In genomic region chr1:201779351-201779880, GRCh38 we compare ENCODE assay signal across 22 cellular contexts. TPM values are rescaled to one million over a fixed set of nuclear protein-coding genes. Genes with fewer than 3 reads are reported as not detected.
DNase-seq lines count a peak whose midpoint lies in the region; ATAC-seq and TF ChIP-seq lines count a peak whose summit lies in the region.
"Had no signal": no experiment of that assay in that cellular context is flagged by ENCODE, and none has a peak within 500 bp of the region (broad histone marks: within the 10 kb centered on the region; RNA-seq: fewer than 3 reads in every experiment).

No MANE protein-coding gene starts in this region.

- POLR2A ChIA-PET in activated CD4-positive, alpha-beta T cell treated with anti-CD3 and anti-CD28 coated beads, Interleukin-2, amount 10 ng/mL, durations not matched to agents 7 days and 5 days (lab: Charles Lee), result no interaction called here

- H3K9me3 ChIP-seq in esophagus squamous epithelium, result no peaks in the 10 kb centered on the region
- H3K9me3 ChIP-seq in upper lobe of right lung, result no peaks in the 10 kb centered on the region
- H3K9me3 ChIP-seq: breast epithelium, prostate gland had no signal

- H3K27ac Mint-ChIP-seq in HFFc6, result peak overlapping the region; percentile 44; the same call in 1 of the 2 replicates
- H3K27ac Mint-ChIP-seq in mesothelial cell of epicardium, result peak overlapping the region; percentile 2
- no peak overlapping the region for H3K27ac Mint-ChIP-seq in activated CD4-positive, alpha-beta T cell treated with anti-CD3 and anti-CD28 coated beads, Interleukin-2, amount 10 ng/mL, durations not matched to agents 7 days and 5 days
- H3K27ac Mint-ChIP-seq: activated naive CD8-positive, alpha-beta T cell treated with anti-CD3 and anti-CD28 coated beads for 36 hours; activated T-helper 2 cell treated with anti-CD3 and anti-CD28 coated beads, Interferon-gamma antibody, Interleukin-2, Interleukin-4, amounts not matched to agents 10 μg/mL and 5 μg/mL and 100 μg/mL, durations not matched to agents 14 hours and 24 hours and 36 hours had no signal

- DNase-seq in HFFc6 (no peak), esophagus squamous epithelium (lab: John Stamatoyannopoulos, UW) (no peak), mesothelial cell of epicardium (ENCODE audit: low spot score in 2 of 2, unreplicated experiment in 2 of 2) (no peak), upper lobe of right lung (no peak), HCEC 1CT (no peak)
- DNase-seq in activated CD4-positive, alpha-beta T cell treated with anti-CD3 and anti-CD28 coated beads, Interleukin-2, amount 10 ng/mL, durations not matched to agents 7 days and 5 days, result no peak
- DNase-seq: activated CD4-positive, alpha-beta T cell treated with anti-CD3 and anti-CD28 coated beads for 4 hours; activated naive CD8-positive, alpha-beta T cell treated with anti-CD3 and anti-CD28 coated beads for 36 hours; CD4-positive, alpha-beta memory T cell; foreskin keratinocyte; GF-D8; KBM-7; NCI-H1694; SHP77; stimulated activated CD4-positive, alpha-beta T cell treated with anti-CD3 and anti-CD28 coated beads, Interleukin-4, amount 100 ng/mL, for 1 hour; stimulated activated naive CD8-positive, alpha-beta T cell treated with anti-CD3 and anti-CD28 coated beads, Interleukin-15, Interleukin-2, amounts not matched to agents 100 U/mL and 50 U/mL, for 24 hours had no signal

- ATAC-seq in upper lobe of right lung, result no peak
- ATAC-seq in HG02840 (IDR thresholded peaks at IDR 0.05; ENCODE audit: low FRiP score, unreplicated experiment), result no peak
- ATAC-seq: foreskin keratinocyte; stimulated activated naive CD8-positive, alpha-beta T cell treated with anti-CD3 and anti-CD28 coated beads, Interleukin-15, Interleukin-2, amounts not matched to agents 100 U/mL and 50 U/mL, for 24 hours had no signal

- H3K4me3 Mint-ChIP-seq in HFFc6 (no peak overlapping the region), mesothelial cell of epicardium (no peak overlapping the region)
- no peak overlapping the region for H3K4me3 Mint-ChIP-seq in activated CD4-positive, alpha-beta T cell treated with anti-CD3 and anti-CD28 coated beads, Interleukin-2, amount 10 ng/mL, durations not matched to agents 7 days and 5 days
- H3K4me3 Mint-ChIP-seq: activated naive CD8-positive, alpha-beta T cell treated with anti-CD3 and anti-CD28 coated beads for 36 hours; CD4-positive, alpha-beta memory T cell; neural crest cell had no signal

- H3K27me3 ChIP-seq in esophagus squamous epithelium (no peaks in the 10 kb centered on the region), upper lobe of right lung (no peaks in the 10 kb centered on the region)
- H3K27me3 ChIP-seq: breast epithelium, foreskin keratinocyte had no signal

- no peak for TF ChIP-seq POLR2A in esophagus squamous epithelium (IDR thresholded peaks at IDR 0.05)

- H3K4me1 ChIP-seq in esophagus squamous epithelium (peaks cover 0 to 47% (median 26%) of the 10 kb centered on the region in 3 donors), upper lobe of right lung (peaks cover 10% of the 10 kb centered on the region)

- H3K4me1 Mint-ChIP-seq in HFFc6 (ENCODE audit: low read depth), result peaks cover 85% of the 10 kb centered on the region
- peaks cover 50% of the 10 kb centered on the region for H3K4me1 Mint-ChIP-seq in mesothelial cell of epicardium
- no peaks in the 10 kb centered on the region for H3K4me1 Mint-ChIP-seq in activated CD4-positive, alpha-beta T cell treated with anti-CD3 and anti-CD28 coated beads, Interleukin-2, amount 10 ng/mL, durations not matched to agents 7 days and 5 days
- H3K4me1 Mint-ChIP-seq: activated naive CD8-positive, alpha-beta T cell treated with anti-CD3 and anti-CD28 coated beads for 36 hours; CD4-positive, alpha-beta memory T cell had no signal

- H3K36me3 ChIP-seq in esophagus squamous epithelium, result peaks cover 0 to 42% (median 20%) of the 10 kb centered on the region in 3 donors
- peaks cover 39% of the 10 kb centered on the region for H3K36me3 ChIP-seq in upper lobe of right lung
- H3K36me3 ChIP-seq: breast epithelium, prostate gland had no signal

- TF ChIP-seq CTCF in HFFc6 (IDR thresholded peaks at IDR 0.05) (no peak), esophagus squamous epithelium (IDR thresholded peaks at IDR 0.05) (no peak), mesothelial cell of epicardium (IDR thresholded peaks at IDR 0.05; ENCODE audit: unreplicated experiment) (no peak), upper lobe of right lung (IDR thresholded peaks at IDR 0.05) (no peak)

- H3K27me3 Mint-ChIP-seq in HFFc6 (ENCODE audit: insufficient read depth), result peaks cover 8% of the 10 kb centered on the region
- H3K27me3 Mint-ChIP-seq in mesothelial cell of epicardium (ENCODE audit: low read depth), result no peaks in the 10 kb centered on the region
- H3K27me3 Mint-ChIP-seq in activated CD4-positive, alpha-beta T cell treated with anti-CD3 and anti-CD28 coated beads, Interleukin-2, amount 10 ng/mL, durations not matched to agents 7 days and 5 days, result peaks cover 8% of the 10 kb centered on the region
- H3K27me3 Mint-ChIP-seq: activated naive CD8-positive, alpha-beta T cell treated with anti-CD3 and anti-CD28 coated beads for 36 hours had no signal

- CTCF ChIA-PET in activated CD4-positive, alpha-beta T cell treated with anti-CD3 and anti-CD28 coated beads, Interleukin-2, amount 10 ng/mL, durations not matched to agents 7 days and 5 days (lab: Charles Lee), result interaction anchor here (0.7 kb wide), 2 partner anchors 25 to 117 kb away, joined by 3 read pairs; no protein-coding TSS in a partner anchor

- no peak overlapping the region for H3K4me3 ChIP-seq in esophagus squamous epithelium
- no peak overlapping the region for H3K4me3 ChIP-seq in upper lobe of right lung
- H3K4me3 ChIP-seq: breast epithelium, prostate gland, skin epidermis had no signal

- H3K27ac ChIP-seq in esophagus squamous epithelium (peak overlapping the region in 3 of 4 donors; percentile 10 to 59 (median 42)), upper lobe of right lung (peak overlapping the region; percentile 24)

- WGBS in esophagus squamous epithelium, 2 donors, result 46 to 47% methylated on average over 5 to 6 of the region's 6 CpGs

- intact Hi-C loops in esophagus squamous epithelium (cut with DNase I) (no loop called here), upper lobe of right lung (cut with DNase I) (no loop called here)

- H3K9me3 Mint-ChIP-seq in HFFc6 (no peaks in the 10 kb centered on the region), mesothelial cell of epicardium (no peaks in the 10 kb centered on the region)
- no peaks in the 10 kb centered on the region for H3K9me3 Mint-ChIP-seq in activated CD4-positive, alpha-beta T cell treated with anti-CD3 and anti-CD28 coated beads, Interleukin-2, amount 10 ng/mL, durations not matched to agents 7 days and 5 days
- H3K9me3 Mint-ChIP-seq: activated naive CD8-positive, alpha-beta T cell treated with anti-CD3 and anti-CD28 coated beads for 36 hours; activated T-helper 2 cell treated with anti-CD3 and anti-CD28 coated beads, Interferon-gamma antibody, Interleukin-2, Interleukin-4, amounts not matched to agents 10 μg/mL and 5 μg/mL and 100 μg/mL, durations not matched to agents 14 hours and 24 hours and 36 hours; CD4-positive, alpha-beta memory T cell; neural crest cell had no signal

- H3K36me3 Mint-ChIP-seq in HFFc6 (ENCODE audit: low read depth) (peaks cover 34% of the 10 kb centered on the region), mesothelial cell of epicardium (peaks cover 38% of the 10 kb centered on the region)
- H3K36me3 Mint-ChIP-seq in activated CD4-positive, alpha-beta T cell treated with anti-CD3 and anti-CD28 coated beads, Interleukin-2, amount 10 ng/mL, durations not matched to agents 7 days and 5 days (ENCODE audit: low read depth), result no peaks in the 10 kb centered on the region
- H3K36me3 Mint-ChIP-seq: activated naive CD8-positive, alpha-beta T cell treated with anti-CD3 and anti-CD28 coated beads for 36 hours had no signal

RNA-seq across cellular contexts. Expression of gene IPO9, which starts 49.5 kb away (rescaled TPM):
- total RNA-seq in HFFc6 (2021; fragmentation: NEBNext Ultra II Directional; extraction: Animal tissue kit (Norgen Biotek cat#: 25700)), result 10 to 100 TPM; 54.1 to 77.8 (median 63.6) TPM
- total RNA-seq in esophagus squamous epithelium, result 10 to 100 TPM; 10.1 to 17.2 (median 12.3) TPM
- total RNA-seq in mesothelial cell of epicardium, result 80.1 to 87.8 TPM (median 84.9 TPM) in 3 replicates
- total RNA-seq in upper lobe of right lung, result 44.5 TPM
- total RNA-seq in activated CD4-positive, alpha-beta T cell treated with anti-CD3 and anti-CD28 coated beads, Interleukin-2, amount 10 ng/mL, durations not matched to agents 7 days and 5 days, result 10 to 100 TPM; 47.9 to 52.4 TPM
